Comparison of ENCODE assay signal across 23 cellular contexts in genomic region chr1:235134171-235134570, GRCh38. TPM values are rescaled to one million over a fixed set of nuclear protein-coding genes. Genes with fewer than 3 reads are reported as not detected.
DNase-seq lines count a peak whose midpoint lies in the region; ATAC-seq and TF ChIP-seq lines count a peak whose summit lies in the region.
"Had no signal": no experiment of that assay in that cellular context is flagged by ENCODE, and none has a peak within 500 bp of the region (broad histone marks: within the 10 kb centered on the region; RNA-seq: fewer than 3 reads in every experiment).

No MANE protein-coding gene starts in this region.

- no peaks in the 10 kb centered on the region for H3K9me3 ChIP-seq in esophagus muscularis mucosa
- H3K9me3 ChIP-seq: BE2C, BLaER1 had no signal

- no peak overlapping the region for H3K4me3 ChIP-seq in esophagus muscularis mucosa
- H3K4me3 ChIP-seq: BLaER1, GM12878 had no signal

- peaks cover 0 to 3% (median 1%) of the 10 kb centered on the region in 4 donors for H3K4me1 ChIP-seq in esophagus muscularis mucosa

- no peaks in the 10 kb centered on the region for H3K27me3 ChIP-seq in esophagus muscularis mucosa
- H3K27me3 ChIP-seq: BE2C, BLaER1 had no signal

- DNase-seq in activated CD8-positive, alpha-beta memory T cell treated with anti-CD3 and anti-CD28 coated beads for 24 hours: peak; percentile 45
- no peak for DNase-seq in activated CD8-positive, alpha-beta memory T cell treated with anti-CD3 and anti-CD28 coated beads, Interleukin-2, amount 50 U/mL, for 48 hours
- DNase-seq in activated effector memory CD4-positive, alpha-beta T cell treated with anti-CD3 and anti-CD28 coated beads, Interleukin-2, amount 50 U/mL, for 16 hours: peak; percentile 51
- DNase-seq in activated effector memory CD4-positive, alpha-beta T cell treated with Interleukin-2 at 50 U/mL for 16 hours: no peak
- peak; percentile 66 for DNase-seq in esophagus muscularis mucosa (ENCODE audit: extremely low spot score)
- DNase-seq: 8988T; ACHN; BE2C; C1 segment of cervical spinal cord; CD4-positive, alpha-beta memory T cell; CD4-positive, CD25-positive, alpha-beta regulatory T cell; CD8-positive, alpha-beta memory T cell; COR-L47; DMS 273 treated with DMSO at 0.1 percent for 48 hours; DMS153; DMS53; DMS79; DND-41; EL; GDM1 had no signal

- intact Hi-C loops in esophagus muscularis mucosa (cut with DNase I): no loop called here

- WGBS in esophagus muscularis mucosa: 96% methylated on average over 12 of the region's 12 CpGs

- TF ChIP-seq POLR2A in esophagus muscularis mucosa (IDR thresholded peaks at IDR 0.05; ENCODE audit: low read depth): no peak

- TF ChIP-seq CTCF in esophagus muscularis mucosa (IDR thresholded peaks at IDR 0.05): no peak

- H3K27ac ChIP-seq in esophagus muscularis mucosa (replicated peaks in 1 of 4): no peak overlapping the region
- H3K27ac ChIP-seq: BLaER1 had no signal

- no peak for TF ChIP-seq EP300 in esophagus muscularis mucosa (IDR thresholded peaks at IDR 0.05)

- ATAC-seq in HG03442 (IDR thresholded peaks at IDR 0.05; ENCODE audit: unreplicated experiment): no peak
- ATAC-seq: GM12878 had no signal

- peaks cover 43 to 84% (median 63%) of the 10 kb centered on the region in 4 donors for H3K36me3 ChIP-seq in esophagus muscularis mucosa

RNA-seq across cellular contexts. Expression of gene TOMM20, which starts 5.5 kb away (rescaled TPM):
- total RNA-seq in esophagus muscularis mucosa: 10 to 100 TPM; 59.7 to 94.3 (median 86.3) TPM

RNA-seq across cellular contexts. Expression of gene RBM34, which starts 26.9 kb away (rescaled TPM):
- 10 to 100 TPM; 41.9 to 57.2 (median 53.4) TPM for total RNA-seq in esophagus muscularis mucosa

Comparison
In these comparisons a context has a peak if more than half of its experiments do, and no peak if none do; other contexts are left out.
1. DNase-seq: peak in activated CD8-positive, alpha-beta memory T cell treated with anti-CD3 and anti-CD28 coated beads for 24 hours (single experiment), activated effector memory CD4-positive, alpha-beta T cell treated with anti-CD3 and anti-CD28 coated beads, Interleukin-2, amount 50 U/mL, for 16 hours (single experiment) and esophagus muscularis mucosa (single experiment); none in activated CD8-positive, alpha-beta memory T cell treated with anti-CD3 and anti-CD28 coated beads, Interleukin-2, amount 50 U/mL, for 48 hours (single experiment) and activated effector memory CD4-positive, alpha-beta T cell treated with Interleukin-2 at 50 U/mL for 16 hours (single experiment).